In genomic region chr4:152975615-152976465, GRCh38 we compare ENCODE assay signal across 1 cellular context.
TF ChIP-seq lines count a peak whose summit lies in the region.

No MANE protein-coding gene starts in this region.

TF ChIP-seq in GM23338, 12 proteins besides CTCF, POLR2A, EP300 and RAD21 (continued from another document):
- TF ChIP-seq, protein P1, sequence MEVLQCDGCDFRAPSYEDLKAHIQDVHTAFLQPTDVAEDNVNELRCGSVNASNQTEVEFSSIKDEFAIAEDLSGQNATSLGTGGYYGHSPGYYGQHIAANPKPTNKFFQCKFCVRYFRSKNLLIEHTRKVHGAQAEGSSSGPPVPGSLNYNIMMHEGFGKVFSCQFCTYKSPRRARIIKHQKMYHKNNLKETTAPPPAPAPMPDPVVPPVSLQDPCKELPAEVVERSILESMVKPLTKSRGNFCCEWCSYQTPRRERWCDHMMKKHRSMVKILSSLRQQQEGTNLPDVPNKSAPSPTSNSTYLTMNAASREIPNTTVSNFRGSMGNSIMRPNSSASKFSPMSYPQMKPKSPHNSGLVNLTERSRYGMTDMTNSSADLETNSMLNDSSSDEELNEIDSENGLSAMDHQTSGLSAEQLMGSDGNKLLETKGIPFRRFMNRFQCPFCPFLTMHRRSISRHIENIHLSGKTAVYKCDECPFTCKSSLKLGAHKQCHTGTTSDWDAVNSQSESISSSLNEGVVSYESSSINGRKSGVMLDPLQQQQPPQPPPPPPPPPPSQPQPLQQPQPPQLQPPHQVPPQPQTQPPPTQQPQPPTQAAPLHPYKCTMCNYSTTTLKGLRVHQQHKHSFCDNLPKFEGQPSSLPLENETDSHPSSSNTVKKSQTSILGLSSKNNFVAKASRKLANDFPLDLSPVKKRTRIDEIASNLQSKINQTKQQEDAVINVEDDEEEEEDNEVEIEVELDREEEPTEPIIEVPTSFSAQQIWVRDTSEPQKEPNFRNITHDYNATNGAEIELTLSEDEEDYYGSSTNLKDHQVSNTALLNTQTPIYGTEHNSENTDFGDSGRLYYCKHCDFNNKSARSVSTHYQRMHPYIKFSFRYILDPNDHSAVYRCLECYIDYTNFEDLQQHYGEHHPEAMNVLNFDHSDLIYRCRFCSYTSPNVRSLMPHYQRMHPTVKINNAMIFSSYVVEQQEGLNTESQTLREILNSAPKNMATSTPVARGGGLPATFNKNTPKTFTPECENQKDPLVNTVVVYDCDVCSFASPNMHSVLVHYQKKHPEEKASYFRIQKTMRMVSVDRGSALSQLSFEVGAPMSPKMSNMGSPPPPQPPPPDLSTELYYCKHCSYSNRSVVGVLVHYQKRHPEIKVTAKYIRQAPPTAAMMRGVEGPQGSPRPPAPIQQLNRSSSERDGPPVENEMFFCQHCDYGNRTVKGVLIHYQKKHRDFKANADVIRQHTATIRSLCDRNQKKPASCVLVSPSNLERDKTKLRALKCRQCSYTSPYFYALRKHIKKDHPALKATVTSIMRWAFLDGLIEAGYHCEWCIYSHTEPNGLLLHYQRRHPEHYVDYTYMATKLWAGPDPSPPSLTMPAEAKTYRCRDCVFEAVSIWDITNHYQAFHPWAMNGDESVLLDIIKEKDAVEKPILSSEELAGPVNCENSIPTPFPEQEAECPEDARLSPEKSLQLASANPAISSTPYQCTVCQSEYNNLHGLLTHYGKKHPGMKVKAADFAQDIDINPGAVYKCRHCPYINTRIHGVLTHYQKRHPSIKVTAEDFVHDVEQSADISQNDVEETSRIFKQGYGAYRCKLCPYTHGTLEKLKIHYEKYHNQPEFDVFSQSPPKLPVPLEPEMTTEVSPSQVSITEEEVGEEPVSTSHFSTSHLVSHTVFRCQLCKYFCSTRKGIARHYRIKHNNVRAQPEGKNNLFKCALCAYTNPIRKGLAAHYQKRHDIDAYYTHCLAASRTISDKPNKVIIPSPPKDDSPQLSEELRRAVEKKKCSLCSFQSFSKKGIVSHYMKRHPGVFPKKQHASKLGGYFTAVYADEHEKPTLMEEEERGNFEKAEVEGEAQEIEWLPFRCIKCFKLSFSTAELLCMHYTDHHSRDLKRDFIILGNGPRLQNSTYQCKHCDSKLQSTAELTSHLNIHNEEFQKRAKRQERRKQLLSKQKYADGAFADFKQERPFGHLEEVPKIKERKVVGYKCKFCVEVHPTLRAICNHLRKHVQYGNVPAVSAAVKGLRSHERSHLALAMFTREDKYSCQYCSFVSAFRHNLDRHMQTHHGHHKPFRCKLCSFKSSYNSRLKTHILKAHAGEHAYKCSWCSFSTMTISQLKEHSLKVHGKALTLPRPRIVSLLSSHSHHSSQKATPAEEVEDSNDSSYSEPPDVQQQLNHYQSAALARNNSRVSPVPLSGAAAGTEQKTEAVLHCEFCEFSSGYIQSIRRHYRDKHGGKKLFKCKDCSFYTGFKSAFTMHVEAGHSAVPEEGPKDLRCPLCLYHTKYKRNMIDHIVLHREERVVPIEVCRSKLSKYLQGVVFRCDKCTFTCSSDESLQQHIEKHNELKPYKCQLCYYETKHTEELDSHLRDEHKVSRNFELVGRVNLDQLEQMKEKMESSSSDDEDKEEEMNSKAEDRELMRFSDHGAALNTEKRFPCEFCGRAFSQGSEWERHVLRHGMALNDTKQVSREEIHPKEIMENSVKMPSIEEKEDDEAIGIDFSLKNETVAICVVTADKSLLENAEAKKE (CRISPR knock-in tag; IDR thresholded peaks at IDR 0.05), result no peak
- TF ChIP-seq EZH2 (IDR thresholded peaks at IDR 0.05; ENCODE audit: low read depth, unreplicated experiment) (no peak), EZH2phosphoT487 (IDR thresholded peaks at IDR 0.05; ENCODE audit: unreplicated experiment) (no peak), ZNF114 (CRISPR knock-in tag; IDR thresholded peaks at IDR 0.05) (no peak), ZNF331 (CRISPR knock-in tag; IDR thresholded peaks at IDR 0.05; ENCODE audit: low read depth) (no peak), NANOG (IDR thresholded peaks at IDR 0.05; ENCODE audit: borderline replicate concordance) (no peak), POLR2AphosphoS5 (IDR thresholded peaks at IDR 0.05; ENCODE audit: low read depth) (no peak), JUNB (IDR thresholded peaks at IDR 0.05; ENCODE audit: unreplicated experiment) (no peak), CREB1 (CRISPR knock-in tag; IDR thresholded peaks at IDR 0.05; ENCODE audit: low read depth) (no peak), STAT1 (IDR thresholded peaks at IDR 0.05; ENCODE audit: unreplicated experiment) (no peak)
- TF ChIP-seq, protein P2, sequence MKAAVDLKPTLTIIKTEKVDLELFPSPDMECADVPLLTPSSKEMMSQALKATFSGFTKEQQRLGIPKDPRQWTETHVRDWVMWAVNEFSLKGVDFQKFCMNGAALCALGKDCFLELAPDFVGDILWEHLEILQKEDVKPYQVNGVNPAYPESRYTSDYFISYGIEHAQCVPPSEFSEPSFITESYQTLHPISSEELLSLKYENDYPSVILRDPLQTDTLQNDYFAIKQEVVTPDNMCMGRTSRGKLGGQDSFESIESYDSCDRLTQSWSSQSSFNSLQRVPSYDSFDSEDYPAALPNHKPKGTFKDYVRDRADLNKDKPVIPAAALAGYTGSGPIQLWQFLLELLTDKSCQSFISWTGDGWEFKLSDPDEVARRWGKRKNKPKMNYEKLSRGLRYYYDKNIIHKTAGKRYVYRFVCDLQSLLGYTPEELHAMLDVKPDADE (IDR thresholded peaks at IDR 0.05), result no peak
